Comparison of ENCODE assay signal across 1 cellular context in genomic region chr1:27234054-27234882, GRCh38.
TF ChIP-seq lines count a peak whose summit lies in the region.

TSS of gene WDTC1 (plus strand) at chr1:27234632. CDS start at chr1:27261055, 26,423 bp downstream.

TF ChIP-seq in HepG2, 621 proteins besides CTCF, POLR2A, EP300 and RAD21 (continued from another document and continues in another):
- TF ChIP-seq ZBTB2 (CRISPR knock-in tag; IDR thresholded peaks at IDR 0.05; ENCODE audit: low read depth) (peak; percentile 94), PITX1 (CRISPR knock-in tag; IDR thresholded peaks at IDR 0.05) (peak; percentile 72; the same call in 1 of the 2 replicates), ZNF333 (CRISPR knock-in tag; IDR thresholded peaks at IDR 0.05; ENCODE audit: borderline replicate concordance) (0 out of 2 replicates have a peak, but pooled peaks have one; percentile 21), SRSF1 (optimal IDR thresholded peaks at IDR 0.05; ENCODE audit: low read depth, low read length) (peak; percentile 100), ZBTB4 (CRISPR knock-in tag; IDR thresholded peaks at IDR 0.05; ENCODE audit: borderline replicate concordance) (no peak), POGZ (CRISPR knock-in tag; IDR thresholded peaks at IDR 0.05) (peak; percentile 66), KDM1A (CRISPR knock-in tag; IDR thresholded peaks at IDR 0.05) (no peak), SIX4 (CRISPR knock-in tag; IDR thresholded peaks at IDR 0.05) (no peak), RFX3 (CRISPR knock-in tag; IDR thresholded peaks at IDR 0.05) (peak; percentile 84), TBX3 (IDR thresholded peaks at IDR 0.05; ENCODE audit: borderline replicate concordance) (no peak), HMGXB3 (CRISPR knock-in tag; IDR thresholded peaks at IDR 0.05; ENCODE audit: borderline replicate concordance) (peak; percentile 93), DNMT1 (CRISPR knock-in tag; IDR thresholded peaks at IDR 0.05) (no peak), FOXP1 (IDR thresholded peaks at IDR 0.05) (no peak), FOXP1 (CRISPR knock-in tag; IDR thresholded peaks at IDR 0.05) (peak; percentile 49), ZNF18 (CRISPR knock-in tag; IDR thresholded peaks at IDR 0.05; ENCODE audit: insufficient replicate concordance) (peak; percentile 98), ZBTB25 (CRISPR knock-in tag; IDR thresholded peaks at IDR 0.05) (peak; percentile 62; the same call in 1 of the 2 replicates), ASH2L (IDR thresholded peaks at IDR 0.05; ENCODE audit: insufficient read length, low read depth, low read length) (peak; percentile 62), ZNF563 (CRISPR knock-in tag; IDR thresholded peaks at IDR 0.05) (peak; percentile 43; the same call in 1 of the 2 replicates), HOXA3 (CRISPR knock-in tag; IDR thresholded peaks at IDR 0.05) (peak; percentile 40; the same call in 1 of the 2 replicates), ZBTB7A (CRISPR knock-in tag; IDR thresholded peaks at IDR 0.05) (peak; percentile 26; the same call in 1 of the 2 replicates), TFDP1 (CRISPR knock-in tag; IDR thresholded peaks at IDR 0.05; ENCODE audit: borderline replicate concordance) (peak; percentile 86), NBN (conservative IDR thresholded peaks at IDR 0.05) (no peak), RBM39 (IDR thresholded peaks at IDR 0.05; ENCODE audit: low read depth, low read length, poor library complexity, severe bottlenecking) (no peak), AGO1 (IDR thresholded peaks at IDR 0.05; ENCODE audit: low read depth, low read length, poor library complexity, severe bottlenecking) (peak; percentile 100), ZC3H13 (CRISPR knock-in tag; IDR thresholded peaks at IDR 0.05) (0 out of 2 replicates have a peak, but pooled peaks have one; percentile 52), U2AF2 (IDR thresholded peaks at IDR 0.05; ENCODE audit: low read depth, low read length) (peak; percentile 98), SKIL (CRISPR knock-in tag; IDR thresholded peaks at IDR 0.05; ENCODE audit: borderline replicate concordance) (peak; percentile 46; the same call in 1 of the 2 replicates), ZBTB34 (CRISPR knock-in tag; IDR thresholded peaks at IDR 0.05) (0 out of 2 replicates have a peak, but pooled peaks have one; percentile 40), E2F2 (CRISPR knock-in tag; IDR thresholded peaks at IDR 0.05; ENCODE audit: borderline replicate concordance) (no peak), KDM5B (CRISPR knock-in tag; IDR thresholded peaks at IDR 0.05; ENCODE audit: borderline replicate concordance) (peak; percentile 45; the same call in 1 of the 2 replicates), PATZ1 (CRISPR knock-in tag; IDR thresholded peaks at IDR 0.05) (peak; percentile 100)
